8 cellular contexts compared by ENCODE assay signal in the genomic region with DNA sequence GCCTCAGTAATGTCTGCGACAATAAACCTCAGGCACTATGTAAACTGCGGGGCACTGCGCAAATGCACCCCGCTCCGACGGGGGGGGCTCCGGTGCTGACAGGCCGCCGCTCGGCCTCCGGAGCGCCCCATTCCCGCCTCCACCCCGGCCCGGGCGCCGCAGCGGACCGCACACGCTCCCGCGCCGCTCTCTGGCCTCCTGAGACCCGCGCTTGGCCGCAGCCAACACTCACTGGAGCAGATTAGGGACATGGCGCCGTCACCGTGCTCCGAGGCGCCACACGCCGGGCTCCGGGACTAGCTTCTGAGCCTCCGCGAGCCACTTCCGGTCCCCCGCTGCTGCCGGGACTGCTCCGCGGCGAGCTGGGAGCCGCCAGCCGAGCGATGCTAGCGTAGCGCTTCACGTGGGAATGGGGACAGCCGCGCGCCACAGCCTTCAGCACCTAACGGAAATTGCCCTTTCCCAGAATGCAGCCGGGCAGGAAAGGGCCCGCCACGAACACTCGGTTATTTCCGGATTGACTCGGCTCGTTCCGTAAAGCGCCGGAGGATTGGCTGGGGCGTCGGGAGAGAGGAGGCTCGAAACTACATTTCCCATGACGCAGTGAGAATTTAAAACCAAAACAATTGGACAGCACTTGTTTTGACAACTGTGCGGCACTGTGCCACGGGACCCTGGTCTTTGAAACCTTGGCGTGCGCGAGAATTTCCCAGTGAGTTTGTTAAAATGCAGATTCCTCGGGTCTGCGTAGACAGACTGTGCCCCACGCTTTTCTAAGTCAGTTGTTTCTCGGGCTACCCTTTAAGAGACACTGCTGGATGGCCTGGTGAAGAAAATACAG. TPM values are rescaled to one million over a fixed set of nuclear protein-coding genes. Genes with fewer than 3 reads are reported as not detected.
DNase-seq lines count a peak whose midpoint lies in the region; ATAC-seq, FAIRE-seq and TF ChIP-seq lines count a peak whose summit lies in the region.

A gene (minus strand): TSS at position 454 of the 841 bp plus-strand sequence. CDS start 203 bp downstream, at position 251.

- under 1% methylated on average over 72 of the region's 75 CpGs for WGBS in prostate gland
- WGBS in urinary bladder: under 1% methylated on average over 75 of the region's 75 CpGs

- H3K27me3 ChIP-seq in prostate gland (replicated peaks; ENCODE audit: insufficient read depth): no peaks in the 10 kb centered on the region

- DNase-seq in GM12892 (ENCODE audit: insufficient read length): peak; percentile 89
- DNase-seq in NCI-H146 treated with DMSO at 0.1 percent for 48 hours (lab: John Stamatoyannopoulos, UW; ENCODE audit: unreplicated experiment): peak; percentile 88
- peak; percentile 90 for DNase-seq in amniotic epithelial cell (ENCODE audit: low read depth)
- DNase-seq in left cardiac atrium: peak; percentile 96
- DNase-seq in prostate gland (ENCODE audit: low spot score): peak; percentile 96

- peak in 1 of 4 experiments; percentile 8 for TF ChIP-seq CTCF in prostate gland (IDR thresholded peaks at IDR 0.05)

- peaks cover 0 to 13% of the 10 kb centered on the region in 2 donors for H3K36me3 ChIP-seq in prostate gland
- peaks cover 2% of the 10 kb centered on the region for H3K36me3 ChIP-seq in urinary bladder (ENCODE audit: insufficient read depth)

- H3K4me3 ChIP-seq in prostate gland (peak within 1 kb of the TSS; percentile 93), urinary bladder (ENCODE audit: low read depth, low read length) (peak within 1 kb of the TSS; percentile 89)

- FAIRE-seq in GM12892 (lab: Jason Lieb, UNC): peak; percentile 96

- ATAC-seq in HG02870 (IDR thresholded peaks at IDR 0.05; ENCODE audit: unreplicated experiment) (peak; percentile 79), left cardiac atrium (peak; percentile 96 to 97)

- TF ChIP-seq POLR2A in GM12892 (IDR thresholded peaks at IDR 0.05; ENCODE audit: low read depth, low read length): peak; percentile 95
- TF ChIP-seq POLR2A in prostate gland (IDR thresholded peaks at IDR 0.05): peak; percentile 74

- H3K27ac ChIP-seq in prostate gland: peak within 1 kb of the TSS; percentile 94 to 95
- H3K27ac ChIP-seq in urinary bladder (ENCODE audit: low read depth): peak within 1 kb of the TSS; percentile 76

- intact Hi-C loops in T-helper 1 cell treated with Interleukin-12 subunit alpha and Interleukin-12 subunit beta and Interleukin-4 antibody, amounts not matched to agents 30 ng/mL and 1 ng/mL, for 36 hours (cut with micrococcal nuclease): loop anchor here (1.0 to 10.0 kb wide), 11 partner anchors 9 to 1216 kb away; a partner anchor contains a TSS
- intact Hi-C loops in left cardiac atrium (cut with DNase I) (loop anchor here in 1 of 2 donors (10.0 kb wide), 1 partner anchor 248 kb away; no protein-coding TSS in a partner anchor), prostate gland (cut with DNase I) (loop anchor here (5.0 kb wide), 1 partner anchor 221 kb away; no protein-coding TSS in a partner anchor)

- H3K4me1 ChIP-seq in prostate gland (replicated peaks) (peaks cover 9% of the 10 kb centered on the region), urinary bladder (ENCODE audit: insufficient read depth) (no peaks in the 10 kb centered on the region)

- no peaks in the 10 kb centered on the region for H3K9me3 ChIP-seq in prostate gland

RNA-seq across cellular contexts. Expression of the gene that starts here (rescaled TPM):
- polyA plus RNA-seq in GM12892 (2012; ENCODE audit: missing spikeins): 103 TPM
- total RNA-seq in T-helper 1 cell treated with Interleukin-12 subunit alpha and Interleukin-12 subunit beta and Interleukin-4 antibody, amounts not matched to agents 30 ng/mL and 1 ng/mL, for 36 hours: 136 and 137 TPM in 2 replicates
- total RNA-seq in left cardiac atrium (10 to 100 TPM; 40.3 to 42.3 TPM), prostate gland (100 to 1,000 TPM; 147 to 181 TPM), urinary bladder (31.2 TPM)
- 83.0 TPM for polyA plus RNA-seq in urinary bladder

Comparison
In these comparisons a context has a peak if more than half of its experiments do, and no peak if none do; other contexts are left out.
1. Peak in every context shown above with its lines: DNase-seq, ATAC-seq, H3K4me3 ChIP-seq and H3K27ac ChIP-seq.